ENCODE assay signal across 12 cellular contexts in the genomic region with DNA sequence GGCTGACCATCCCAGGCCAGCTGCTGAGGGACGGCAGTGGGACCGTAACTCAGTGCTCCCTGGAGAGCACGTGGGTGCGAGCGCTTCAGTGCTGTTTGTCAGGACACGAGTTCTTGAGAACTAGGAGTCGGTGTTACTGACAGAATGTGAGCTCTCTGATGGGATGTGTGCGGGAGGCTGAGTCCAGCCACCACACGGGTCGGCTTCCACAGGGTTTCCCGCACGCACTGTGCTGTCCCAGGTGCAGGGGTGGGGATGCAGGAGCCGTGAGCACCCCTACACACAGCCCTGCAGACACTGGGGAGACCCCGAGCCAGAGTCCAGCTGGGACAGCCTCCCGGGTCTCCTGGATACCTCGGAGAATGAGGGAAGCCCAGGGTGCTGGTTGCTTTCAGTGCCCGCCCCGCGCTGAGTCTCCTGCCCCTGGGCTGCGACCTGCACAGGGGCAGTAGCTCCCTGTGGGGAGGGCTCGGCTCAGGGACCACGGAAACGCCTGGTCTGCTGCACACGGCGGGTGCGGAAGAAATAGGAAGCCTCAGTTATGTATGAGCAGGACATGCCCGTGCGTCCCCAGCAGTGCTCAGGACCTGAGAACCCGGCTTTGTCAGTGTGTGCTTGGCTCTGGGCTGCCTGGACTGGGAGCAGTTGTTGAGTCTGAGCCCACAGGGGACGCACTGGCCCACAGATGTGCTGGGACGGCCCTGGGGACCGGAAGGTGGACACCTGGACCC.
DNase-seq lines count a peak whose midpoint lies in the region; ATAC-seq, FAIRE-seq and TF ChIP-seq lines count a peak whose summit lies in the region.
"Had no signal": no experiment of that assay in that cellular context is flagged by ENCODE, and none has a peak within 500 bp of the region (broad histone marks: within the 10 kb centered on the region; RNA-seq: fewer than 3 reads in every experiment).

No MANE protein-coding gene starts in this region.

- no peaks in the 10 kb centered on the region for H3K9me3 ChIP-seq in A549
- H3K9me3 ChIP-seq in naive thymus-derived CD4-positive, alpha-beta T cell (ENCODE audit: control insufficient read depth in 2 of 3, low read length in 3 of 3) = no peaks in the 10 kb centered on the region
- no peaks in the 10 kb centered on the region for H3K9me3 ChIP-seq in PC-9 (ENCODE audit: insufficient read depth, low read depth)

- H3K9me3 Mint-ChIP-seq in activated CD4-positive, alpha-beta memory T cell treated with anti-CD3 and anti-CD28 coated beads for 36 hours = no peaks in the 10 kb centered on the region
- no peaks in the 10 kb centered on the region for H3K9me3 Mint-ChIP-seq in activated CD4-positive, alpha-beta memory T cell treated with anti-CD3 and anti-CD28 coated beads, Interleukin-2, amount 10 ng/mL, durations not matched to agents 7 days and 5 days
- no peaks in the 10 kb centered on the region for H3K9me3 Mint-ChIP-seq in naive thymus-derived CD4-positive, alpha-beta T cell
- peaks cover 11% of the 10 kb centered on the region for H3K9me3 Mint-ChIP-seq in nephron progenitor cell

- H3K4me1 Mint-ChIP-seq in activated CD4-positive, alpha-beta memory T cell treated with anti-CD3 and anti-CD28 coated beads for 36 hours (ENCODE audit: low read depth) = no peaks in the 10 kb centered on the region
- H3K4me1 Mint-ChIP-seq in activated CD4-positive, alpha-beta memory T cell treated with anti-CD3 and anti-CD28 coated beads, Interleukin-2, amount 10 ng/mL, durations not matched to agents 7 days and 5 days = no peaks in the 10 kb centered on the region
- H3K4me1 Mint-ChIP-seq in naive thymus-derived CD4-positive, alpha-beta T cell = no peaks in the 10 kb centered on the region
- H3K4me1 Mint-ChIP-seq in nephron progenitor cell = peaks cover 23% of the 10 kb centered on the region

- no peaks in the 10 kb centered on the region for H3F3A ChIP-seq in PC-9 (ENCODE audit: insufficient read depth, low read depth)

- no peaks in the 10 kb centered on the region for H3K27me3 ChIP-seq in naive thymus-derived CD4-positive, alpha-beta T cell (ENCODE audit: control insufficient read depth in 2 of 2, insufficient read depth in 2 of 2, low read length in 2 of 2)
- H3K27me3 ChIP-seq in PC-9 (ENCODE audit: insufficient read depth, low read depth) = peaks cover 57% of the 10 kb centered on the region

- H3K4me2 ChIP-seq in A549 (no peak overlapping the region), PC-9 (no peak overlapping the region)

- H3K4me3 Mint-ChIP-seq in activated CD4-positive, alpha-beta memory T cell treated with anti-CD3 and anti-CD28 coated beads for 36 hours = no peak overlapping the region
- no peak overlapping the region for H3K4me3 Mint-ChIP-seq in activated CD4-positive, alpha-beta memory T cell treated with anti-CD3 and anti-CD28 coated beads, Interleukin-2, amount 10 ng/mL, durations not matched to agents 7 days and 5 days
- no peak overlapping the region for H3K4me3 Mint-ChIP-seq in naive thymus-derived CD4-positive, alpha-beta T cell
- no peak overlapping the region for H3K4me3 Mint-ChIP-seq in nephron progenitor cell

- H3K4me3 ChIP-seq in A549 (no peak overlapping the region), coronary artery (no peak overlapping the region), foreskin fibroblast (ENCODE audit: low read depth in 1 of 2, low read length in 2 of 2) (no peak overlapping the region), PC-9 (no peak overlapping the region)
- no peak overlapping the region for H3K4me3 ChIP-seq in naive thymus-derived CD4-positive, alpha-beta T cell (ENCODE audit: low read length)

- H3K79me2 ChIP-seq in PC-9 (ENCODE audit: low read depth) = no peaks in the 10 kb centered on the region

- H3K27me3 Mint-ChIP-seq in activated CD4-positive, alpha-beta memory T cell treated with anti-CD3 and anti-CD28 coated beads for 36 hours = peaks cover under 1% of the 10 kb centered on the region
- no peaks in the 10 kb centered on the region for H3K27me3 Mint-ChIP-seq in activated CD4-positive, alpha-beta memory T cell treated with anti-CD3 and anti-CD28 coated beads, Interleukin-2, amount 10 ng/mL, durations not matched to agents 7 days and 5 days
- H3K27me3 Mint-ChIP-seq in naive thymus-derived CD4-positive, alpha-beta T cell = no peaks in the 10 kb centered on the region
- H3K27me3 Mint-ChIP-seq in nephron progenitor cell (ENCODE audit: low read depth, poor library complexity) = no peaks in the 10 kb centered on the region

- no TSS peak for BruUV-seq in PC-9 (replicated peaks; lab: Mats Ljungman, UMichigan)

- peak; percentile 9 to 47; a peak in 3 of 6 replicates for ATAC-seq in A549
- ATAC-seq in naive thymus-derived CD4-positive, alpha-beta T cell = peak; percentile 14

- no peak for TF ChIP-seq EP300 in A549 (IDR thresholded peaks at IDR 0.05)

- no peaks in the 10 kb centered on the region for H3K9me2 ChIP-seq in PC-9 (ENCODE audit: insufficient read depth)

- intact Hi-C loops in activated CD4-positive, alpha-beta memory T cell treated with anti-CD3 and anti-CD28 coated beads for 36 hours (cut with micrococcal nuclease) = no loop called here
- intact Hi-C loops in naive thymus-derived CD4-positive, alpha-beta T cell (cut with micrococcal nuclease) = no loop called here
- intact Hi-C loops in PC-9 (cut with micrococcal nuclease; ENCODE audit: unreplicated experiment) = no loop called here

- H4K20me1 ChIP-seq in PC-9 (ENCODE audit: insufficient read depth) = no peaks in the 10 kb centered on the region

- peak; percentile 6 for DNase-seq in activated CD4-positive, alpha-beta memory T cell treated with anti-CD3 and anti-CD28 coated beads for 36 hours
- DNase-seq in activated CD4-positive, alpha-beta memory T cell treated with anti-CD3 and anti-CD28 coated beads, Interleukin-2, amount 10 ng/mL, durations not matched to agents 7 days and 5 days = no peak
- no peak for DNase-seq in A549 (ENCODE audit: low read depth in 1 of 2, low spot score in 1 of 2)
- DNase-seq in coronary artery (ENCODE audit: low spot score) = peak; percentile 62
- DNase-seq in naive thymus-derived CD4-positive, alpha-beta T cell = no peak
- DNase-seq in foreskin fibroblast = no peak
- no peak for DNase-seq in PC-9
- DNase-seq in nephron progenitor cell = no peak
- DNase-seq: HCEC 1CT, IMR-90, NCI-H187 treated with DMSO at 0.1 percent for 48 hours, NCI-H2171 had no signal

- H3K27ac Mint-ChIP-seq in activated CD4-positive, alpha-beta memory T cell treated with anti-CD3 and anti-CD28 coated beads for 36 hours = no peak overlapping the region
- H3K27ac Mint-ChIP-seq in activated CD4-positive, alpha-beta memory T cell treated with anti-CD3 and anti-CD28 coated beads, Interleukin-2, amount 10 ng/mL, durations not matched to agents 7 days and 5 days = no peak overlapping the region
- no peak overlapping the region for H3K27ac Mint-ChIP-seq in naive thymus-derived CD4-positive, alpha-beta T cell
- H3K27ac Mint-ChIP-seq in nephron progenitor cell = no peak overlapping the region

- H3K27ac ChIP-seq in A549 (no peak overlapping the region), coronary artery (no peak overlapping the region), PC-9 (no peak overlapping the region)
- no peak overlapping the region for H3K27ac ChIP-seq in naive thymus-derived CD4-positive, alpha-beta T cell (ENCODE audit: low read depth, low read length)

- no peak for TF ChIP-seq RAD21 in A549 (conservative IDR thresholded peaks at IDR 0.05 in 1 of 2, IDR thresholded peaks at IDR 0.05 in 1 of 2)

- H3K36me3 Mint-ChIP-seq in activated CD4-positive, alpha-beta memory T cell treated with anti-CD3 and anti-CD28 coated beads for 36 hours = no peaks in the 10 kb centered on the region
- no peaks in the 10 kb centered on the region for H3K36me3 Mint-ChIP-seq in activated CD4-positive, alpha-beta memory T cell treated with anti-CD3 and anti-CD28 coated beads, Interleukin-2, amount 10 ng/mL, durations not matched to agents 7 days and 5 days (ENCODE audit: low read depth)
- no peaks in the 10 kb centered on the region for H3K36me3 Mint-ChIP-seq in naive thymus-derived CD4-positive, alpha-beta T cell
- H3K36me3 Mint-ChIP-seq in nephron progenitor cell (ENCODE audit: low read depth) = no peaks in the 10 kb centered on the region

- no peak for TF ChIP-seq POLR2A in A549 (IDR thresholded peaks at IDR 0.05; ENCODE audit: low read length)

- no peak overlapping the region for H2AFZ ChIP-seq in PC-9

- CTCF ChIA-PET in activated CD4-positive, alpha-beta memory T cell treated with anti-CD3 and anti-CD28 coated beads for 36 hours (lab: Charles Lee) = no interaction called here
- CTCF ChIA-PET in activated CD4-positive, alpha-beta memory T cell treated with anti-CD3 and anti-CD28 coated beads, Interleukin-2, amount 10 ng/mL, durations not matched to agents 7 days and 5 days (lab: Charles Lee) = no interaction called here
- CTCF ChIA-PET in A549 (lab: Yijun Ruan, JAX) = interaction anchor here (1.2 kb wide), 1 partner anchor 338 kb away, joined by 4 read pairs; no protein-coding TSS in a partner anchor
- CTCF ChIA-PET in naive thymus-derived CD4-positive, alpha-beta T cell (lab: Charles Lee) = no interaction called here
- CTCF ChIA-PET in PC-9 (lab: Charles Lee) = no interaction called here

- H3K4me1 ChIP-seq in A549 = no peaks in the 10 kb centered on the region
- H3K4me1 ChIP-seq in naive thymus-derived CD4-positive, alpha-beta T cell (ENCODE audit: control insufficient read depth in 2 of 2, insufficient read depth in 2 of 2, low read length in 2 of 2) = no peaks in the 10 kb centered on the region
- no peaks in the 10 kb centered on the region for H3K4me1 ChIP-seq in PC-9 (replicated peaks; ENCODE audit: insufficient read depth)

- no peaks in the 10 kb centered on the region for H3K36me3 ChIP-seq in naive thymus-derived CD4-positive, alpha-beta T cell (ENCODE audit: control insufficient read depth in 2 of 3, insufficient read depth in 3 of 3, low read length in 3 of 3)
- H3K36me3 ChIP-seq in PC-9 (ENCODE audit: low read depth) = no peaks in the 10 kb centered on the region

- WGBS in A549 (ENCODE audit: missing lambda C conversion rate) = 56% methylated on average over 4 of the region's 32 CpGs

- TF ChIP-seq CTCF in A549 (IDR thresholded peaks at IDR 0.05) = no peak
- no peak for TF ChIP-seq CTCF in coronary artery (IDR thresholded peaks at IDR 0.05)
- TF ChIP-seq CTCF in foreskin fibroblast (IDR thresholded peaks at IDR 0.05; ENCODE audit: low read depth, low read length) = no peak
- no peak for TF ChIP-seq CTCF in PC-9 (conservative IDR thresholded peaks at IDR 0.05)
- TF ChIP-seq CTCF in nephron progenitor cell (IDR thresholded peaks at IDR 0.05) = no peak

- no peak for FAIRE-seq in A549 (lab: Jason Lieb, UNC)

- POLR2A ChIA-PET in activated CD4-positive, alpha-beta memory T cell treated with anti-CD3 and anti-CD28 coated beads for 36 hours (lab: Charles Lee) = no interaction called here
- POLR2A ChIA-PET in activated CD4-positive, alpha-beta memory T cell treated with anti-CD3 and anti-CD28 coated beads, Interleukin-2, amount 10 ng/mL, durations not matched to agents 7 days and 5 days (lab: Charles Lee) = no interaction called here
- POLR2A ChIA-PET in A549 (lab: Yijun Ruan, JAX) = no interaction called here
- POLR2A ChIA-PET in naive thymus-derived CD4-positive, alpha-beta T cell (lab: Charles Lee) = no interaction called here
- POLR2A ChIA-PET in PC-9 (lab: Charles Lee; ENCODE audit: unreplicated experiment) = no interaction called here

TF ChIP-seq in A549, 52 proteins besides CTCF, POLR2A, EP300 and RAD21 (continues in another document):
- TF ChIP-seq ZNF302 (CRISPR knock-in tag; IDR thresholded peaks at IDR 0.05) = no peak

Comparison
In these comparisons a context has a peak if more than half of its experiments do, and no peak if none do; other contexts are left out.
1. DNase-seq: peak in activated CD4-positive, alpha-beta memory T cell treated with anti-CD3 and anti-CD28 coated beads for 36 hours (single experiment) and coronary artery (single experiment); none in activated CD4-positive, alpha-beta memory T cell treated with anti-CD3 and anti-CD28 coated beads, Interleukin-2, amount 10 ng/mL, durations not matched to agents 7 days and 5 days (single experiment), A549 (0 of 2), naive thymus-derived CD4-positive, alpha-beta T cell (0 of 9), foreskin fibroblast (0 of 2), PC-9 (0 of 2) and nephron progenitor cell (single experiment).